30 cellular contexts compared by ENCODE assay signal in genomic region chr5:58077387-58077786, GRCh38.
DNase-seq lines count a peak whose midpoint lies in the region; ATAC-seq and TF ChIP-seq lines count a peak whose summit lies in the region.
"Had no signal": no experiment of that assay in that cellular context is flagged by ENCODE, and none has a peak within 500 bp of the region (broad histone marks: within the 10 kb centered on the region; RNA-seq: fewer than 3 reads in every experiment).

No MANE protein-coding gene starts in this region.

- TF ChIP-seq CTCF in breast epithelium (IDR thresholded peaks at IDR 0.05) (no peak), mammary epithelial cell (conservative IDR thresholded peaks at IDR 0.05 in 1 of 2, IDR thresholded peaks at IDR 0.05 in 1 of 2; ENCODE audit: extremely low read depth in 1 of 2, insufficient read depth in 1 of 2, low read depth in 1 of 2, low read length in 2 of 2) (no peak), Panc1 (IDR thresholded peaks at IDR 0.05) (no peak), fibroblast of pulmonary artery (IDR thresholded peaks at IDR 0.05; ENCODE audit: low read length, missing control alignments) (no peak)

- CTCF ChIA-PET in mammary epithelial cell (lab: Charles Lee; ENCODE audit: low non-redundant PET), result no interaction called here
- CTCF ChIA-PET in Panc1 (lab: Charles Lee), result no interaction called here

- H3K4me1 ChIP-seq in breast epithelium, result no peaks in the 10 kb centered on the region
- peaks cover 9% of the 10 kb centered on the region for H3K4me1 ChIP-seq in mammary epithelial cell (ENCODE audit: insufficient read depth, low read length)
- H3K4me1 ChIP-seq in Panc1 (ENCODE audit: control insufficient read depth, insufficient read depth, low read length), result peaks cover 69% of the 10 kb centered on the region
- H3K4me1 ChIP-seq: colonic mucosa had no signal

- no peak overlapping the region for H3K9ac ChIP-seq in mammary epithelial cell (ENCODE audit: insufficient read depth, low read length)

- intact Hi-C loops in breast epithelium (cut with DNase I; ENCODE audit: low total_unique reads) (no loop called here), mammary epithelial cell (cut with micrococcal nuclease) (no loop called here), Panc1 (cut with micrococcal nuclease; ENCODE audit: unreplicated experiment) (loop anchor here (5.0 to 10.0 kb wide), 4 partner anchors 107 to 370 kb away; no protein-coding TSS in a partner anchor)

- H3K9me3 ChIP-seq in breast epithelium (no peaks in the 10 kb centered on the region), mammary epithelial cell (replicated peaks; ENCODE audit: insufficient read depth, low read length) (no peaks in the 10 kb centered on the region), Panc1 (ENCODE audit: control insufficient read depth, insufficient read depth, low read depth, low read length) (no peaks in the 10 kb centered on the region)
- H3K9me3 ChIP-seq: A549, colonic mucosa, gastroesophageal sphincter had no signal

- H3K36me3 ChIP-seq in breast epithelium (no peaks in the 10 kb centered on the region), mammary epithelial cell (ENCODE audit: insufficient read depth, low read length) (no peaks in the 10 kb centered on the region), Panc1 (ENCODE audit: control insufficient read depth, insufficient read depth, low read length) (no peaks in the 10 kb centered on the region)
- H3K36me3 ChIP-seq: colonic mucosa, gastroesophageal sphincter had no signal

- 0 out of 2 replicates have a peak, but pooled peaks have one; percentile 51 for ATAC-seq in Panc1
- ATAC-seq in GM18511 (IDR thresholded peaks at IDR 0.05; ENCODE audit: unreplicated experiment), result no peak
- ATAC-seq: A549; activated CD8-positive, alpha-beta memory T cell treated with anti-CD3 and anti-CD28 coated beads, Interleukin-2, amount 10 ng/mL, durations not matched to agents 7 days and 5 days; CD8-positive, alpha-beta T cell; effector memory CD8-positive, alpha-beta T cell; gastroesophageal sphincter; HCT116; left lobe of liver had no signal

- H3K4me3 ChIP-seq in breast epithelium (no peak overlapping the region), mammary epithelial cell (replicated peaks in 1 of 3; ENCODE audit: insufficient read depth in 1 of 3, low read depth in 2 of 3, low read length in 3 of 3) (no peak overlapping the region), Panc1 (ENCODE audit: low read depth in 2 of 2, low read length in 2 of 2) (no peak overlapping the region), fibroblast of pulmonary artery (replicated peaks; ENCODE audit: low read depth, low read length) (no peak overlapping the region)
- H3K4me3 ChIP-seq: A549, colonic mucosa, gastroesophageal sphincter, skin epidermis had no signal

- no peaks in the 10 kb centered on the region for H3K27me3 ChIP-seq in breast epithelium
- no peaks in the 10 kb centered on the region for H3K27me3 ChIP-seq in mammary epithelial cell (ENCODE audit: insufficient read depth, low read length)
- H3K27me3 ChIP-seq in Panc1 (ENCODE audit: control insufficient read depth, insufficient read depth, low read length), result no peaks in the 10 kb centered on the region
- H3K27me3 ChIP-seq: colonic mucosa, gastroesophageal sphincter had no signal

- no peak overlapping the region for H2AFZ ChIP-seq in mammary epithelial cell (ENCODE audit: low read depth, low read length)

- no peak for TF ChIP-seq POLR2A in breast epithelium (IDR thresholded peaks at IDR 0.05)

- H3K27ac ChIP-seq in breast epithelium, result peak overlapping the region; percentile 52 to 65
- H3K27ac ChIP-seq in mammary epithelial cell (ENCODE audit: insufficient read depth, low read depth, low read length), result no peak overlapping the region
- H3K27ac ChIP-seq in Panc1 (ENCODE audit: low read length), result peak overlapping the region; percentile 90
- H3K27ac ChIP-seq: colonic mucosa, gastroesophageal sphincter, skin epidermis had no signal

- POLR2A ChIA-PET in Panc1 (lab: Charles Lee), result no interaction called here

- dilution Hi-C loops in mammary epithelial cell (cut with HindIII; ENCODE audit: low sequenced_read_pairs), result no loop called here

- no TSS peak for BruUV-seq in mammary epithelial cell (replicated peaks; lab: Mats Ljungman, UMichigan)
- no TSS peak for BruUV-seq in Panc1 (replicated peaks; lab: Mats Ljungman, UMichigan)

- no peaks in the 10 kb centered on the region for H3K79me2 ChIP-seq in mammary epithelial cell (ENCODE audit: insufficient read depth, low read length)

- no peaks in the 10 kb centered on the region for H4K20me1 ChIP-seq in mammary epithelial cell (ENCODE audit: insufficient read depth, low read length)

- no peak overlapping the region for H3K4me2 ChIP-seq in mammary epithelial cell (ENCODE audit: insufficient read depth, low read depth, low read length)
- H3K4me2 ChIP-seq: A549 had no signal

- in situ Hi-C loops in mammary epithelial cell (cut with MboI; ENCODE audit: low sequenced_read_pairs in 2 of 2), result no loop called here
- in situ Hi-C loops in Panc1 (cut with HindIII; ENCODE audit: low pct_unique_long_range_greater_than_20kb, low sequenced_read_pairs), result no loop called here

- DNase-seq in breast epithelium (ENCODE audit: low spot score in 2 of 2) (no peak), mammary epithelial cell (no peak), Panc1 (ENCODE audit: low read depth, low spot score) (no peak), fibroblast of pulmonary artery (ENCODE audit: low read depth) (peak; percentile 40), smooth muscle cell of the brain vasculature (ENCODE audit: low read depth, low spot score) (peak; percentile 72), occipital lobe (lab: John Stamatoyannopoulos, UW) (no peak)
- no peak for DNase-seq in stimulated activated naive CD4-positive, alpha-beta T cell treated with Interleukin-2 at 50 U/mL for 16 hours (lab: John Stamatoyannopoulos, UW)
- DNase-seq: activated B cell treated with CpG ODN at 0.5 μM for 24 hours; activated CD8-positive, alpha-beta memory T cell treated with anti-CD3 and anti-CD28 coated beads, Interleukin-2, amount 10 ng/mL, durations not matched to agents 7 days and 5 days; activated naive CD4-positive, alpha-beta T cell; activated T-cell treated with anti-CD3 and anti-CD28 coated beads, Interleukin-2, amount 50 U/mL, for 48 hours; CD8-positive, alpha-beta T cell; colonic mucosa; DMS 273 treated with DMSO at 0.1 percent for 48 hours; effector memory CD8-positive, alpha-beta T cell; EL; hippocampal formation; KBM-7; MM.1S; naive B cell; NCI-H2081 treated with DMSO at 0.1 percent for 48 hours; NCI-H446 treated with DMSO at 0.1 percent for 48 hours; stimulated activated CD4-positive, alpha-beta T cell treated with anti-CD3 and anti-CD28 coated beads, Interleukin-2, amount 100 ng/mL, for 24 hours; trophoblast cell had no signal

- 15% methylated on average over 3 of the region's 3 CpGs for WGBS in mammary epithelial cell (ENCODE audit: low coverage, missing lambda C conversion rate)

Comparison
In these comparisons a context has a peak if more than half of its experiments do, and no peak if none do; other contexts are left out.
1. DNase-seq: peak in fibroblast of pulmonary artery (single experiment) and smooth muscle cell of the brain vasculature (single experiment); none in breast epithelium (0 of 2), mammary epithelial cell (single experiment), Panc1 (single experiment), stimulated activated naive CD4-positive, alpha-beta T cell treated with Interleukin-2 at 50 U/mL for 16 hours (single experiment) and occipital lobe (single experiment).